In genomic region chr11:66641834-66642233, GRCh38 we compare ENCODE assay signal across 8 cellular contexts. TPM values are rescaled to one million over a fixed set of nuclear protein-coding genes. Genes with fewer than 3 reads are reported as not detected.
DNase-seq lines count a peak whose midpoint lies in the region; ATAC-seq and TF ChIP-seq lines count a peak whose summit lies in the region.

No MANE protein-coding gene starts in this region.

- H3K9me3 ChIP-seq in ectodermal cell (ENCODE audit: control insufficient read depth, low read length) (no peaks in the 10 kb centered on the region), parathyroid adenoma (ENCODE audit: control insufficient read depth, low read length) (no peaks in the 10 kb centered on the region)

- no peak overlapping the region for H3K9ac ChIP-seq in parathyroid adenoma

- H3K27ac ChIP-seq in ectodermal cell (ENCODE audit: insufficient read depth, low read depth, low read length, poor library complexity, severe bottlenecking) (no peak overlapping the region), parathyroid adenoma (no peak overlapping the region)

- H3K4me1 ChIP-seq in ectodermal cell (ENCODE audit: control insufficient read depth, insufficient read depth, low read length) (peaks cover 43% of the 10 kb centered on the region), parathyroid adenoma (peaks cover 8% of the 10 kb centered on the region)

- no peak for ATAC-seq in omental fat pad (ENCODE audit: low FRiP score)
- no peak for ATAC-seq in GM19397 (IDR thresholded peaks at IDR 0.05; ENCODE audit: unreplicated experiment)

- WGBS in ectodermal cell, 2 experiments: 88 to 94% methylated on average over 3 of the region's 3 CpGs

- no peaks in the 10 kb centered on the region for H3K27me3 ChIP-seq in ectodermal cell (ENCODE audit: control insufficient read depth, insufficient read depth, low read length, poor library complexity, severe bottlenecking)
- no peaks in the 10 kb centered on the region for H3K27me3 ChIP-seq in parathyroid adenoma (ENCODE audit: control insufficient read depth, insufficient read depth, low read length)

- peak overlapping the region; percentile 35 for H3K4me2 ChIP-seq in parathyroid adenoma (ENCODE audit: low read length)

- peak; percentile 38 for DNase-seq in DMS79 (lab: John Stamatoyannopoulos, UW)
- peak; percentile 74 for DNase-seq in NCI-H69 (lab: John Stamatoyannopoulos, UW)
- DNase-seq in omental fat pad (ENCODE audit: low spot score): no peak
- DNase-seq in NOMO-1 treated with dmso at 0.1 percent for 144 hours (lab: John Stamatoyannopoulos, UW; ENCODE audit: unreplicated experiment): no peak
- no peak for DNase-seq in anterior cingulate cortex (lab: John Stamatoyannopoulos, UW)

- TF ChIP-seq CTCF in parathyroid adenoma (IDR thresholded peaks at IDR 0.05) (no peak), omental fat pad (IDR thresholded peaks at IDR 0.05) (no peak)

- H3K4me3 ChIP-seq in ectodermal cell (ENCODE audit: insufficient read depth, low read depth, low read length) (peak overlapping the region; percentile 79), parathyroid adenoma (ENCODE audit: low read depth, low read length) (peak overlapping the region; percentile 33)

- no peak overlapping the region for H2AFZ ChIP-seq in parathyroid adenoma

- H3K36me3 ChIP-seq in ectodermal cell (ENCODE audit: control insufficient read depth, insufficient read depth, low read length) (peaks cover 53% of the 10 kb centered on the region), parathyroid adenoma (ENCODE audit: control insufficient read depth, insufficient read depth, low read length) (no peaks in the 10 kb centered on the region)

- peaks cover 46% of the 10 kb centered on the region for H3K79me2 ChIP-seq in parathyroid adenoma

RNA-seq across cellular contexts. Expression of gene RBM4, which starts 3.3 kb away (rescaled TPM):
- 228 TPM for polyA plus RNA-seq in ectodermal cell (2013, experiment 1 of 4)
- polyA plus RNA-seq in ectodermal cell (2013, experiment 2 of 4): 223 TPM
- 188 TPM for polyA plus RNA-seq in ectodermal cell (2013, experiment 3 of 4)
- 230 TPM for polyA plus RNA-seq in ectodermal cell (2013, experiment 4 of 4)
- 10 to 100 TPM; 63.1 to 90.8 (median 78.3) TPM for total RNA-seq in omental fat pad

RNA-seq across cellular contexts. Expression of gene RBM14, which starts 25.4 kb away (rescaled TPM):
- 98.4 TPM for polyA plus RNA-seq in ectodermal cell (2013, experiment 1 of 4)
- 96.9 TPM for polyA plus RNA-seq in ectodermal cell (2013, experiment 2 of 4)
- polyA plus RNA-seq in ectodermal cell (2013, experiment 3 of 4): 55.0 TPM
- 59.7 TPM for polyA plus RNA-seq in ectodermal cell (2013, experiment 4 of 4)
- total RNA-seq in omental fat pad: 10 to 100 TPM; 38.3 to 74.2 (median 55.7) TPM

RNA-seq across cellular contexts. Expression of gene RBM4B, which starts 35.9 kb away (rescaled TPM):
- polyA plus RNA-seq in ectodermal cell (2013, experiment 1 of 4): 48.5 TPM
- polyA plus RNA-seq in ectodermal cell (2013, experiment 2 of 4): 46.7 TPM
- 41.7 TPM for polyA plus RNA-seq in ectodermal cell (2013, experiment 3 of 4)
- polyA plus RNA-seq in ectodermal cell (2013, experiment 4 of 4): 48.1 TPM
- 10 to 100 TPM in 3 of 4 donors, 1 to 10 TPM in 1; 7.8 to 13.9 (median 11.2) TPM for total RNA-seq in omental fat pad

RNA-seq across cellular contexts. Expression of gene CCS, which starts 48.8 kb away (rescaled TPM):
- polyA plus RNA-seq in ectodermal cell (2013, experiment 1 of 4): 46.7 TPM
- polyA plus RNA-seq in ectodermal cell (2013, experiment 2 of 4): 48.5 TPM
- polyA plus RNA-seq in ectodermal cell (2013, experiment 3 of 4): 50.9 TPM
- 56.3 TPM for polyA plus RNA-seq in ectodermal cell (2013, experiment 4 of 4)
- total RNA-seq in omental fat pad: 10 to 100 TPM; 19.0 to 42.4 (median 21.7) TPM

RNA-seq across cellular contexts. Expression of gene CCDC87, which starts 49.0 kb away (rescaled TPM):
- polyA plus RNA-seq in ectodermal cell (2013, experiment 1 of 4): 0.70 TPM
- 0.52 TPM for polyA plus RNA-seq in ectodermal cell (2013, experiment 2 of 4)
- 0.43 TPM for polyA plus RNA-seq in ectodermal cell (2013, experiment 3 of 4)
- 0.53 TPM for polyA plus RNA-seq in ectodermal cell (2013, experiment 4 of 4)
- under 1 TPM in 2 of 4 donors, not detected in 2; 0.19 to 0.28 TPM for total RNA-seq in omental fat pad

Comparison
In these comparisons a context has a peak if more than half of its experiments do, and no peak if none do; other contexts are left out.
1. DNase-seq: peak in DMS79 (single experiment) and NCI-H69 (single experiment); none in omental fat pad (single experiment), NOMO-1 treated with dmso at 0.1 percent for 144 hours (single experiment) and anterior cingulate cortex (0 of 58).